1 cellular context compared by ENCODE assay signal in the genomic region with DNA sequence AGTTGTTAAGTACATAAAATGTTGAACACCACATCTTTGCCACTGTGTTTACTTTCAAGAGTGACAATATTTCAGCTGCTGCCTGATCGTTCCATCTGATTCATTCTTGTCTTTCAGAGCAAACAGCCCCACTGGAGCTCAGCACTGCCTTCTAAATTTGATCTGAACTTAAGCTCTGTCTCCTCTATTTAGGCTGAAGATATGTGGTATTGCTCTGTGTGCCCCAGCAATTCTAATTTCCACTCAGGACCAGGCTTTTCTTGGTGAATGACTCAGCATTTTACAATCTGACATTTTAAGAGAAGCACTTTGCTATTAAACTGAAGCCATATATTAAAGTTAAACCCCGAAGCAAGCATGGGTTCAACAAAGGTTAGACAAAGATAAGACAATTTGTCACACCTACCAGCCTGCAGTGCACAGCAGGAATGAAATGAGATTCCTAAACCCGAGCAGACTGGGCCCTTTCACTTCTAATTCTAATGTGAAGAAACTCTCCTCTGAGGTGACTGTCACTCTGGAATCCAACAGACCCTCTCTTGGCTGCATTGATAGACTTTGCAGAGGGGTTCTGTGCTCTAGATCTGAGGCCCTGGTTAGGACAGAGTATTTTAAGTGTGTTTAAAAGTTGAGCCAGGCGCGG.
TF ChIP-seq lines count a peak whose summit lies in the region.

No MANE protein-coding gene starts in this region.

TF ChIP-seq in HCT116, 20 proteins besides CTCF, POLR2A, EP300 and RAD21:
- TF ChIP-seq POLR2AphosphoS5 (IDR thresholded peaks at IDR 0.05; ENCODE audit: low read depth, low read length) (no peak), ELF1 (IDR thresholded peaks at IDR 0.05; ENCODE audit: borderline replicate concordance, low read depth) (no peak), YY1 (IDR thresholded peaks at IDR 0.05; ENCODE audit: extremely low read depth, insufficient replicate concordance, low read depth, low read length) (no peak), SIN3A (IDR thresholded peaks at IDR 0.05; ENCODE audit: low read depth) (no peak), ZFX (IDR thresholded peaks at IDR 0.05) (no peak), SRF (IDR thresholded peaks at IDR 0.05; ENCODE audit: low read depth) (no peak), TCF7L2 (IDR thresholded peaks at IDR 0.05; ENCODE audit: borderline replicate concordance, extremely low read depth, insufficient read depth, insufficient read length) (no peak), CBX3 (IDR thresholded peaks at IDR 0.05; ENCODE audit: low read depth) (no peak), CEBPB (IDR thresholded peaks at IDR 0.05; ENCODE audit: low read depth) (no peak), EZH2 (IDR thresholded peaks at IDR 0.05) (no peak), FOSL1 (IDR thresholded peaks at IDR 0.05; ENCODE audit: low read depth) (no peak), JUND (IDR thresholded peaks at IDR 0.05) (no peak), ZNF274 (IDR thresholded peaks at IDR 0.05; ENCODE audit: low read depth, low read length) (no peak)
- TF ChIP-seq, protein P1, sequence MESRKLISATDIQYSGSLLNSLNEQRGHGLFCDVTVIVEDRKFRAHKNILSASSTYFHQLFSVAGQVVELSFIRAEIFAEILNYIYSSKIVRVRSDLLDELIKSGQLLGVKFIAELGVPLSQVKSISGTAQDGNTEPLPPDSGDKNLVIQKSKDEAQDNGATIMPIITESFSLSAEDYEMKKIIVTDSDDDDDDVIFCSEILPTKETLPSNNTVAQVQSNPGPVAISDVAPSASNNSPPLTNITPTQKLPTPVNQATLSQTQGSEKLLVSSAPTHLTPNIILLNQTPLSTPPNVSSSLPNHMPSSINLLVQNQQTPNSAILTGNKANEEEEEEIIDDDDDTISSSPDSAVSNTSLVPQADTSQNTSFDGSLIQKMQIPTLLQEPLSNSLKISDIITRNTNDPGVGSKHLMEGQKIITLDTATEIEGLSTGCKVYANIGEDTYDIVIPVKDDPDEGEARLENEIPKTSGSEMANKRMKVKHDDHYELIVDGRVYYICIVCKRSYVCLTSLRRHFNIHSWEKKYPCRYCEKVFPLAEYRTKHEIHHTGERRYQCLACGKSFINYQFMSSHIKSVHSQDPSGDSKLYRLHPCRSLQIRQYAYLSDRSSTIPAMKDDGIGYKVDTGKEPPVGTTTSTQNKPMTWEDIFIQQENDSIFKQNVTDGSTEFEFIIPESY (IDR thresholded peaks at IDR 0.05; ENCODE audit: extremely low read depth, insufficient replicate concordance, low read length): no peak
- TF ChIP-seq, protein P2, sequence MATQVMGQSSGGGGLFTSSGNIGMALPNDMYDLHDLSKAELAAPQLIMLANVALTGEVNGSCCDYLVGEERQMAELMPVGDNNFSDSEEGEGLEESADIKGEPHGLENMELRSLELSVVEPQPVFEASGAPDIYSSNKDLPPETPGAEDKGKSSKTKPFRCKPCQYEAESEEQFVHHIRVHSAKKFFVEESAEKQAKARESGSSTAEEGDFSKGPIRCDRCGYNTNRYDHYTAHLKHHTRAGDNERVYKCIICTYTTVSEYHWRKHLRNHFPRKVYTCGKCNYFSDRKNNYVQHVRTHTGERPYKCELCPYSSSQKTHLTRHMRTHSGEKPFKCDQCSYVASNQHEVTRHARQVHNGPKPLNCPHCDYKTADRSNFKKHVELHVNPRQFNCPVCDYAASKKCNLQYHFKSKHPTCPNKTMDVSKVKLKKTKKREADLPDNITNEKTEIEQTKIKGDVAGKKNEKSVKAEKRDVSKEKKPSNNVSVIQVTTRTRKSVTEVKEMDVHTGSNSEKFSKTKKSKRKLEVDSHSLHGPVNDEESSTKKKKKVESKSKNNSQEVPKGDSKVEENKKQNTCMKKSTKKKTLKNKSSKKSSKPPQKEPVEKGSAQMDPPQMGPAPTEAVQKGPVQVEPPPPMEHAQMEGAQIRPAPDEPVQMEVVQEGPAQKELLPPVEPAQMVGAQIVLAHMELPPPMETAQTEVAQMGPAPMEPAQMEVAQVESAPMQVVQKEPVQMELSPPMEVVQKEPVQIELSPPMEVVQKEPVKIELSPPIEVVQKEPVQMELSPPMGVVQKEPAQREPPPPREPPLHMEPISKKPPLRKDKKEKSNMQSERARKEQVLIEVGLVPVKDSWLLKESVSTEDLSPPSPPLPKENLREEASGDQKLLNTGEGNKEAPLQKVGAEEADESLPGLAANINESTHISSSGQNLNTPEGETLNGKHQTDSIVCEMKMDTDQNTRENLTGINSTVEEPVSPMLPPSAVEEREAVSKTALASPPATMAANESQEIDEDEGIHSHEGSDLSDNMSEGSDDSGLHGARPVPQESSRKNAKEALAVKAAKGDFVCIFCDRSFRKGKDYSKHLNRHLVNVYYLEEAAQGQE (IDR thresholded peaks at IDR 0.05; ENCODE audit: low read depth): no peak
- TF ChIP-seq, protein P3, sequence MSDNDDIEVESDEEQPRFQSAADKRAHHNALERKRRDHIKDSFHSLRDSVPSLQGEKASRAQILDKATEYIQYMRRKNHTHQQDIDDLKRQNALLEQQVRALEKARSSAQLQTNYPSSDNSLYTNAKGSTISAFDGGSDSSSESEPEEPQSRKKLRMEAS (IDR thresholded peaks at IDR 0.05): no peak
